ENCODE assay signal across 10 cellular contexts in genomic region chr5:96177303-96177869, GRCh38.
DNase-seq lines count a peak whose midpoint lies in the region; ATAC-seq, FAIRE-seq and TF ChIP-seq lines count a peak whose summit lies in the region.
"Had no signal": no experiment of that assay in that cellular context is flagged by ENCODE, and none has a peak within 500 bp of the region (broad histone marks: within the 10 kb centered on the region; RNA-seq: fewer than 3 reads in every experiment).

No MANE protein-coding gene starts in this region.

- no peaks in the 10 kb centered on the region for H3K79me2 ChIP-seq in H1 (ENCODE audit: control insufficient read depth in 1 of 2, insufficient read depth in 2 of 2, low read length in 2 of 2)

- no peak overlapping the region for H4K8ac ChIP-seq in H1 (ENCODE audit: extremely low read depth, insufficient read depth, low read length)

- no peak overlapping the region for H3K56ac ChIP-seq in H1 (replicated peaks; ENCODE audit: insufficient read length, low read depth, low read length)

- CTCF ChIA-PET in MCF 10A (lab: Yijun Ruan, JAX) = no interaction called here
- CTCF ChIA-PET in H1 (lab: Charles Lee; ENCODE audit: partially characterized antibody) = interaction anchor here (0.6 kb wide), 1 partner anchor 994 kb away, joined by 5 read pairs; no protein-coding TSS in a partner anchor

- H3K23ac ChIP-seq in H1 (ENCODE audit: insufficient read length) = no peak overlapping the region

- intact Hi-C loops in MCF 10A (cut with micrococcal nuclease) (no loop called here), breast epithelium (cut with DNase I; ENCODE audit: low total_unique reads) (no loop called here), heart right ventricle (cut with DNase I) (no loop called here)

- H2BK5ac ChIP-seq in H1 (ENCODE audit: low read depth, low read length) = no peak overlapping the region

- H3K18ac ChIP-seq in H1 (ENCODE audit: extremely low read depth, low read length) = no peak overlapping the region

- POLR2A ChIA-PET in MCF 10A (lab: Yijun Ruan, JAX) = interaction anchor here (0.8 to 1.3 kb wide), 11 partner anchors 21 to 217 kb away, joined by 3 to 7 read pairs (median 3); no protein-coding TSS in a partner anchor
- POLR2A ChIA-PET in H1 (lab: Charles Lee; ENCODE audit: partially characterized antibody) = no interaction called here

- no peaks in the 10 kb centered on the region for H3K36me3 Mint-ChIP-seq in MCF 10A (ENCODE audit: insufficient read depth, unreplicated experiment)
- H3K36me3 Mint-ChIP-seq: CD4-positive, CD25-positive, alpha-beta regulatory T cell; naive B cell had no signal

- TF ChIP-seq CTCF in MCF 10A (IDR thresholded peaks at IDR 0.05; ENCODE audit: unreplicated experiment) = no peak
- no peak for TF ChIP-seq CTCF in breast epithelium (IDR thresholded peaks at IDR 0.05)
- no peak for TF ChIP-seq CTCF in H1 (IDR thresholded peaks at IDR 0.05; ENCODE audit: control extremely low read depth in 1 of 3, insufficient read depth in 1 of 3, low read depth in 1 of 3, low read length in 3 of 3)
- TF ChIP-seq CTCF in coronary artery (IDR thresholded peaks at IDR 0.05) = no peak
- TF ChIP-seq CTCF in heart right ventricle (IDR thresholded peaks at IDR 0.05) = no peak

- TF ChIP-seq POLR2A in breast epithelium (IDR thresholded peaks at IDR 0.05) (no peak), H1 (IDR thresholded peaks at IDR 0.05; ENCODE audit: control extremely low read depth in 1 of 2, low read depth in 2 of 2, low read length in 2 of 2) (no peak)

- no peak for TF ChIP-seq RAD21 in H1 (IDR thresholded peaks at IDR 0.05 in 1 of 2, conservative IDR thresholded peaks at IDR 0.05 in 1 of 2; ENCODE audit: low read depth in 2 of 2, low read length in 2 of 2)

- H3K27me3 ChIP-seq in breast epithelium (no peaks in the 10 kb centered on the region), H1 (replicated peaks in 1 of 4; ENCODE audit: control insufficient read depth in 3 of 4, extremely low read depth in 1 of 4, insufficient read depth in 3 of 4, low read length in 3 of 4) (no peaks in the 10 kb centered on the region), heart right ventricle (no peaks in the 10 kb centered on the region)

- H2BK120ac ChIP-seq in H1 (replicated peaks; ENCODE audit: low read depth, low read length) = no peak overlapping the region

- no peak overlapping the region for H4K91ac ChIP-seq in H1 (replicated peaks; ENCODE audit: insufficient read length, low read length)

- ATAC-seq in HG03135 (IDR thresholded peaks at IDR 0.05; ENCODE audit: unreplicated experiment) (peak; percentile 70), heart right ventricle (no peak)

- H2BK15ac ChIP-seq in H1 (ENCODE audit: low read length) = no peak overlapping the region

- no peak overlapping the region for H4K5ac ChIP-seq in H1 (ENCODE audit: insufficient read length, low read depth, low read length)

- H3K9ac ChIP-seq in H1 (replicated peaks in 1 of 4; ENCODE audit: extremely low read depth in 1 of 4, low read depth in 3 of 4, low read length in 3 of 4) = no peak overlapping the region

- H3K4me1 ChIP-seq in breast epithelium = peaks cover 0 to 9% of the 10 kb centered on the region in 2 donors
- no peaks in the 10 kb centered on the region for H3K4me1 ChIP-seq in H1 (replicated peaks in 1 of 4; ENCODE audit: control insufficient read depth in 3 of 4, insufficient read depth in 4 of 4, low read length in 3 of 4)
- H3K4me1 ChIP-seq in heart right ventricle = peaks cover 0 to 13% (median 0%) of the 10 kb centered on the region in 9 donors

- H3K4ac ChIP-seq in H1 (replicated peaks; ENCODE audit: insufficient read length, low read depth, low read length) = no peak overlapping the region

- DNase-seq in MCF 10A (ENCODE audit: unreplicated experiment) (peak; percentile 15), breast epithelium (ENCODE audit: low spot score in 2 of 2) (no peak), H1 (ENCODE audit: low read depth in 1 of 2, low spot score in 2 of 2) (no peak), ureter (ENCODE audit: low spot score) (peak; percentile 56), coronary artery (ENCODE audit: low spot score) (no peak), heart right ventricle (no peak)
- DNase-seq in activated effector memory CD4-positive, alpha-beta T cell treated with Interleukin-2 at 50 U/mL for 16 hours = no peak
- DNase-seq: CD4-positive, CD25-positive, alpha-beta regulatory T cell; naive B cell had no signal

- peaks cover 12% of the 10 kb centered on the region for H3K9me3 Mint-ChIP-seq in MCF 10A (ENCODE audit: unreplicated experiment)

- no peaks in the 10 kb centered on the region for H3K27me3 Mint-ChIP-seq in MCF 10A (ENCODE audit: insufficient read depth, unreplicated experiment)

- no peak overlapping the region for H2AK5ac ChIP-seq in H1 (ENCODE audit: low read depth, low read length)

- H3K4me3 ChIP-seq in breast epithelium = no peak overlapping the region
- H3K4me3 ChIP-seq in H1 (ENCODE audit: extremely low read depth in 1 of 4, insufficient read depth in 2 of 4, low read depth in 3 of 4, low read length in 4 of 4) = no peak overlapping the region
- H3K4me3 ChIP-seq in coronary artery = no peak overlapping the region
- no peak overlapping the region for H3K4me3 ChIP-seq in heart right ventricle

- peaks cover 23% of the 10 kb centered on the region for H3K4me1 Mint-ChIP-seq in MCF 10A (ENCODE audit: insufficient read depth, unreplicated experiment)
- H3K4me1 Mint-ChIP-seq: CD4-positive, CD25-positive, alpha-beta regulatory T cell; naive B cell had no signal

- BruUV-seq in MCF 10A (replicated peaks; lab: Mats Ljungman, UMichigan) = no TSS peak

- no peak overlapping the region for H3K14ac ChIP-seq in H1 (ENCODE audit: insufficient read length)

- no peak overlapping the region for H2BK20ac ChIP-seq in H1 (ENCODE audit: low read length)

- FAIRE-seq in H1 (lab: Jason Lieb, UNC) = no peak

- TF ChIP-seq EP300 in H1 (IDR thresholded peaks at IDR 0.05; ENCODE audit: borderline replicate concordance in 1 of 2, low read depth in 2 of 2, low read length in 2 of 2) = no peak

- H4K20me1 ChIP-seq in H1 (replicated peaks in 1 of 2; ENCODE audit: control insufficient read depth in 1 of 2, insufficient read depth in 2 of 2, low read length in 2 of 2) = no peaks in the 10 kb centered on the region

- no peak overlapping the region for H3K4me3 Mint-ChIP-seq in MCF 10A (ENCODE audit: unreplicated experiment)
- H3K4me3 Mint-ChIP-seq: CD4-positive, CD25-positive, alpha-beta regulatory T cell; naive B cell had no signal

- no peak overlapping the region for H2BK12ac ChIP-seq in H1 (ENCODE audit: low read depth, low read length)

- H2AFZ ChIP-seq in H1 (ENCODE audit: low read length) = 0 out of 2 replicates have a peak overlapping the region, but pooled peaks have one; percentile 61

- WGBS in H1 (ENCODE audit: extremely low coverage in 1 of 2, insufficient coverage in 1 of 2, insufficient read length in 1 of 2, insufficient replicate concordance in 2 of 2, low coverage in 1 of 2, low lambda C conversion rate in 2 of 2, missing lambda C conversion rate in 1 of 2), 2 experiments = 82% methylated on average over 5 of the region's 5 CpGs; no CpG with 5 or more reads in 1 of the 2 experiments
- WGBS in heart right ventricle, 2 donors = 59 to 63% methylated on average over 5 of the region's 5 CpGs

- H3K27ac Mint-ChIP-seq in MCF 10A (ENCODE audit: low read depth, unreplicated experiment) = no peak overlapping the region
- H3K27ac Mint-ChIP-seq: CD4-positive, CD25-positive, alpha-beta regulatory T cell; naive B cell had no signal

- H3K79me1 ChIP-seq in H1 (ENCODE audit: low read depth, low read length) = no peaks in the 10 kb centered on the region

- H3K27ac ChIP-seq in breast epithelium (peak overlapping the region in 1 of 2 donors; percentile 9), H1 (ENCODE audit: low read depth, low read length) (no peak overlapping the region), coronary artery (no peak overlapping the region), heart right ventricle (peak overlapping the region in 1 of 10 donors; percentile 9)

- H3K36me3 ChIP-seq in breast epithelium = no peaks in the 10 kb centered on the region
- no peaks in the 10 kb centered on the region for H3K36me3 ChIP-seq in H1 (ENCODE audit: control insufficient read depth in 2 of 4, insufficient read depth in 4 of 4, low read length in 3 of 4)
- H3K36me3 ChIP-seq in heart right ventricle = no peaks in the 10 kb centered on the region

- 0 out of 2 replicates have a peak, but pooled peaks cover 2% of the 10 kb centered on the region for H3K23me2 ChIP-seq in H1 (ENCODE audit: low read depth, low read length)

- H3K9me3 ChIP-seq in breast epithelium = no peaks in the 10 kb centered on the region
- no peaks in the 10 kb centered on the region for H3K9me3 ChIP-seq in H1 (ENCODE audit: insufficient read depth in 2 of 2, low read depth in 1 of 2, low read length in 1 of 2)
- no peaks in the 10 kb centered on the region for H3K9me3 ChIP-seq in heart right ventricle

- no peak overlapping the region for H3K4me2 ChIP-seq in H1 (ENCODE audit: insufficient read depth in 1 of 2, low read depth in 2 of 2, low read length in 2 of 2)

TF ChIP-seq in H1, 55 proteins besides CTCF, POLR2A, EP300 and RAD21 (continues in another document):
- no peak for TF ChIP-seq ATF3 (IDR thresholded peaks at IDR 0.05; ENCODE audit: insufficient read depth, low read depth, low read length)

Comparison
In these comparisons a context has a peak if more than half of its experiments do, and no peak if none do; other contexts are left out.
1. DNase-seq: peak in MCF 10A (single experiment) and ureter (single experiment); none in breast epithelium (0 of 2), H1 (0 of 2), activated effector memory CD4-positive, alpha-beta T cell treated with Interleukin-2 at 50 U/mL for 16 hours (single experiment), coronary artery (single experiment) and heart right ventricle (0 of 2).